ENCODE assay signal across 19 cellular contexts in genomic region chr15:101083336-101084045, GRCh38.
DNase-seq lines count a peak whose midpoint lies in the region; ATAC-seq and TF ChIP-seq lines count a peak whose summit lies in the region.
"Had no signal": no experiment of that assay in that cellular context is flagged by ENCODE, and none has a peak within 500 bp of the region (broad histone marks: within the 10 kb centered on the region; RNA-seq: fewer than 3 reads in every experiment).

No MANE protein-coding gene starts in this region.

- ATAC-seq in body of pancreas (peak; percentile 63), PC-3 (no peak)

- H3K36me3 ChIP-seq in body of pancreas (replicated peaks in 1 of 2; ENCODE audit: insufficient read depth in 1 of 2, low read depth in 2 of 2) = no peaks in the 10 kb centered on the region
- H3K36me3 ChIP-seq in PC-3 (ENCODE audit: low read depth, low read length) = no peaks in the 10 kb centered on the region

- H3K27me3 Mint-ChIP-seq in T-helper 1 cell treated with Interleukin-12 subunit alpha and Interleukin-12 subunit beta and Interleukin-4 antibody, amounts not matched to agents 30 μg/mL and 1 μg/mL, for 36 hours (ENCODE audit: low read depth) = no peaks in the 10 kb centered on the region
- H3K27me3 Mint-ChIP-seq in neural crest cell (ENCODE audit: low read depth) (no peaks in the 10 kb centered on the region), progenitor cell of endocrine pancreas (peaks cover 13% of the 10 kb centered on the region)

- POLR2A ChIA-PET in PC-3 (lab: Charles Lee; ENCODE audit: unreplicated experiment) = no interaction called here

- H3K9ac ChIP-seq in PC-3 (ENCODE audit: low read length) = no peak overlapping the region
- H3K9ac ChIP-seq: KMS-11, SK-N-SH had no signal

- H3F3A ChIP-seq in PC-3 (ENCODE audit: low read length, unreplicated experiment) = no peaks in the 10 kb centered on the region

- CTCF ChIA-PET in PC-3 (lab: Charles Lee) = no interaction called here

- H3K27ac ChIP-seq in body of pancreas (no peak overlapping the region), PC-3 (ENCODE audit: low read length) (no peak overlapping the region)
- H3K27ac ChIP-seq: KMS-11, PC-9, RWPE1 had no signal

- no TSS peak for BruUV-seq in PC-3 (replicated peaks; lab: Mats Ljungman, UMichigan)

- no peaks in the 10 kb centered on the region for H3K9me3 ChIP-seq in body of pancreas
- no peaks in the 10 kb centered on the region for H3K9me3 ChIP-seq in PC-3 (ENCODE audit: low read length)
- H3K9me3 ChIP-seq: SK-N-SH had no signal

- H3K4me3 ChIP-seq in body of pancreas = no peak overlapping the region
- H3K4me3 ChIP-seq in PC-3 (ENCODE audit: low read length) = no peak overlapping the region
- H3K4me3 ChIP-seq: PC-9 had no signal

- H3K27ac Mint-ChIP-seq in T-helper 1 cell treated with Interleukin-12 subunit alpha and Interleukin-12 subunit beta and Interleukin-4 antibody, amounts not matched to agents 30 μg/mL and 1 μg/mL, for 36 hours = peak overlapping the region; percentile 27
- H3K27ac Mint-ChIP-seq in neural crest cell (ENCODE audit: unreplicated experiment) = peak overlapping the region; percentile 83
- no peak overlapping the region for H3K27ac Mint-ChIP-seq in progenitor cell of endocrine pancreas

- H3K27me3 ChIP-seq in body of pancreas (no peaks in the 10 kb centered on the region), PC-3 (ENCODE audit: low read length) (no peaks in the 10 kb centered on the region)

- DNase-seq in T-helper 1 cell (no peak), body of pancreas (peak in 2 of 4 donors; percentile 27 to 53), neural crest cell (ENCODE audit: low read depth, low spot score) (no peak), NCI-H2081 (lab: John Stamatoyannopoulos, UW) (no peak), progenitor cell of endocrine pancreas (ENCODE audit: low spot score, unreplicated experiment) (no peak), PC-3 (no peak)
- DNase-seq: 8988T, AML-193, GOT3, NCI-H1694, NCI-H2081 treated with DMSO at 0.1 percent for 48 hours, NCI-H2171 treated with DMSO at 0.1 percent for 48 hours, NCI-H524 treated with DMSO at 0.1 percent for 48 hours, PC-9, SIG-M5, SK-N-SH had no signal

- H3K4me1 ChIP-seq in body of pancreas (peaks cover 7% of the 10 kb centered on the region), PC-3 (ENCODE audit: insufficient read depth, low read length) (no peaks in the 10 kb centered on the region)

- H2AFZ ChIP-seq in PC-3 (ENCODE audit: low read length) = no peak overlapping the region
- H2AFZ ChIP-seq: PC-9 had no signal

- TF ChIP-seq CTCF in body of pancreas (IDR thresholded peaks at IDR 0.05) (no peak), neural crest cell (conservative IDR thresholded peaks at IDR 0.05) (no peak), progenitor cell of endocrine pancreas (IDR thresholded peaks at IDR 0.05; ENCODE audit: unreplicated experiment) (no peak), PC-3 (conservative IDR thresholded peaks at IDR 0.05; ENCODE audit: low read depth, low read length) (no peak)

- no peaks in the 10 kb centered on the region for H3K79me2 ChIP-seq in PC-3 (ENCODE audit: low read length)

- H3K4me3 Mint-ChIP-seq in T-helper 1 cell treated with Interleukin-12 subunit alpha and Interleukin-12 subunit beta and Interleukin-4 antibody, amounts not matched to agents 30 μg/mL and 1 μg/mL, for 36 hours = no peak overlapping the region
- H3K4me3 Mint-ChIP-seq in neural crest cell (no peak overlapping the region), progenitor cell of endocrine pancreas (ENCODE audit: low read depth) (no peak overlapping the region)

- no peaks in the 10 kb centered on the region for H3K4me1 Mint-ChIP-seq in T-helper 1 cell treated with Interleukin-12 subunit alpha and Interleukin-12 subunit beta and Interleukin-4 antibody, amounts not matched to agents 30 μg/mL and 1 μg/mL, for 36 hours (ENCODE audit: low read depth)
- H3K4me1 Mint-ChIP-seq in neural crest cell = peaks cover 19% of the 10 kb centered on the region
- H3K4me1 Mint-ChIP-seq in progenitor cell of endocrine pancreas (ENCODE audit: low read depth) = no peaks in the 10 kb centered on the region

- TF ChIP-seq POLR2A in body of pancreas (IDR thresholded peaks at IDR 0.05) = no peak

- H4K20me1 ChIP-seq in PC-3 (ENCODE audit: low read length) = no peaks in the 10 kb centered on the region

- no peaks in the 10 kb centered on the region for H3K9me2 ChIP-seq in PC-3 (replicated peaks; ENCODE audit: low read length)
- H3K9me2 ChIP-seq: SK-N-SH had no signal

- intact Hi-C loops in body of pancreas (cut with DNase I) = no loop called here
- intact Hi-C loops in PC-3 (cut with micrococcal nuclease) = no loop called here

- no peaks in the 10 kb centered on the region for H3K9me3 Mint-ChIP-seq in T-helper 1 cell treated with Interleukin-12 subunit alpha and Interleukin-12 subunit beta and Interleukin-4 antibody, amounts not matched to agents 30 μg/mL and 1 μg/mL, for 36 hours
- H3K9me3 Mint-ChIP-seq in neural crest cell = no peaks in the 10 kb centered on the region
- no peaks in the 10 kb centered on the region for H3K9me3 Mint-ChIP-seq in progenitor cell of endocrine pancreas (ENCODE audit: low read depth)

- WGBS in body of pancreas, 2 donors = 41 to 44% methylated on average over 11 of the region's 11 CpGs

- H3K4me2 ChIP-seq in PC-3 (ENCODE audit: low read length) = no peak overlapping the region
- H3K4me2 ChIP-seq: KMS-11, PC-9, SK-N-SH had no signal

- H3K36me3 Mint-ChIP-seq in T-helper 1 cell treated with Interleukin-12 subunit alpha and Interleukin-12 subunit beta and Interleukin-4 antibody, amounts not matched to agents 30 μg/mL and 1 μg/mL, for 36 hours (ENCODE audit: low read depth) = no peaks in the 10 kb centered on the region
- H3K36me3 Mint-ChIP-seq in neural crest cell (ENCODE audit: low read depth) (no peaks in the 10 kb centered on the region), progenitor cell of endocrine pancreas (ENCODE audit: insufficient read depth) (no peaks in the 10 kb centered on the region)
